ENCODE assay signal across 20 cellular contexts in the genomic region with DNA sequence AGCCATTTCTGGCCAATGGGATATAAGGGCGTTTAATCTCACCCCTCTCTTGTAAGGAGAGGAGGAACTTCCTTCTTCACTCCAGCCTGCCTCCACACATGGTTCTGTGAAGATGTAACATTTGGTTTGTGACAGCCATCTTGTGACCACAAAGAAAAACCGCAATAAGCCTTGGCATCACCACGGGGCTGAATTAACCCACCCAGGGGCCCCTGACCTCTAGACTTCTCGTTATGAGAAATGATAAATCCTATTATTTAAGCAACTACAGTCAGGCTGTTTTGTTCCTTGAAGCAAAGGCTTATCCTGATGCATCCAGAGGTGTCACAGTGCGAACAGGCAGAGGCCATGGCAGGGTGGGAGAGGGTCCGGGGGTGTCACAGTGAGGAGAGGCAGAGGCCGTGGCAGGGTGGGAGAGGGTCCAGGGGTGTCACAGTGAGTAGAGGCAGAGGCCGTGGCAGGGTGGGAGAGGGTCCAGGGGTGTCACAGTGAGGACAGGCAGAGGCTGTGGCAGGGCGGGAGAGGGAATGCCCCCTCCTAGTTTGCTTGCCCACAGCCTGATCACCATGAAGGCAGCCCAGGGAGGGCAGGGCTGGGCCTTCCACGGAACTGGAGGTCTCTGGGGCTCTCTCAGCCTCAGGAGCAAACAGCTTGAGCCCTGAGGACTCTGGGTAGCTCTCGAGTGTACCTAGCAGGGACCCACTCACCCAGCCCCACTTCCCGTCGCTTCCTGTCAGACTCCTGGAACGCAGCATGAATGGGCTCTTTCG.
DNase-seq lines count a peak whose midpoint lies in the region; ATAC-seq and TF ChIP-seq lines count a peak whose summit lies in the region.
"Had no signal": no experiment of that assay in that cellular context is flagged by ENCODE, and none has a peak within 500 bp of the region (broad histone marks: within the 10 kb centered on the region; RNA-seq: fewer than 3 reads in every experiment).

No MANE protein-coding gene starts in this region.

- intact Hi-C loops in cardiac septum (cut with DNase I) (no loop called here), ovary (cut with DNase I) (no loop called here)

- TF ChIP-seq POLR2A in ovary (IDR thresholded peaks at IDR 0.05): no peak

- H3K27me3 Mint-ChIP-seq in activated naive CD8-positive, alpha-beta T cell treated with anti-CD3 and anti-CD28 coated beads, Interleukin-2, amount 10 ng/mL, durations not matched to agents 7 days and 5 days: no peaks in the 10 kb centered on the region

- no peaks in the 10 kb centered on the region for H3K36me3 ChIP-seq in ovary
- H3K36me3 ChIP-seq: adrenal gland, esophagus squamous epithelium had no signal

- no peaks in the 10 kb centered on the region for H3K9me3 ChIP-seq in ovary
- H3K9me3 ChIP-seq: adrenal gland had no signal

- H3K4me3 ChIP-seq in ovary: no peak overlapping the region
- H3K4me3 ChIP-seq: adrenal gland, esophagus squamous epithelium, psoas muscle, SK-N-MC had no signal

- no peaks in the 10 kb centered on the region for H3K27me3 ChIP-seq in ovary
- H3K27me3 ChIP-seq: adrenal gland had no signal

- H3K9me3 Mint-ChIP-seq in activated naive CD8-positive, alpha-beta T cell treated with anti-CD3 and anti-CD28 coated beads, Interleukin-2, amount 10 ng/mL, durations not matched to agents 7 days and 5 days: no peaks in the 10 kb centered on the region
- H3K9me3 Mint-ChIP-seq: type B pancreatic cell had no signal

- ATAC-seq in activated naive CD8-positive, alpha-beta T cell treated with anti-CD3 and anti-CD28 coated beads, Interleukin-2, amount 10 ng/mL, durations not matched to agents 7 days and 5 days (ENCODE audit: low read depth): peak; percentile 31
- ATAC-seq in stimulated activated naive CD8-positive, alpha-beta T cell treated with anti-CD3 and anti-CD28 coated beads, Interleukin-15, Interleukin-2, amounts not matched to agents 100 U/mL and 50 U/mL, for 24 hours: peak; percentile 66
- ATAC-seq: left colon, psoas muscle had no signal

- no peak for TF ChIP-seq EP300 in ovary (IDR thresholded peaks at IDR 0.05)

- no peak for TF ChIP-seq CTCF in ovary (IDR thresholded peaks at IDR 0.05)

- no peaks in the 10 kb centered on the region for H3K4me1 ChIP-seq in ovary (ENCODE audit: insufficient read depth)
- H3K4me1 ChIP-seq: adrenal gland, esophagus squamous epithelium, psoas muscle had no signal

- 79 to 84% (median 81%) methylated on average over 15 of the region's 15 CpGs for WGBS in ovary, 3 donors

- H3K4me1 Mint-ChIP-seq in activated naive CD8-positive, alpha-beta T cell treated with anti-CD3 and anti-CD28 coated beads, Interleukin-2, amount 10 ng/mL, durations not matched to agents 7 days and 5 days: peaks cover 23% of the 10 kb centered on the region

- no peaks in the 10 kb centered on the region for H3K36me3 Mint-ChIP-seq in activated naive CD8-positive, alpha-beta T cell treated with anti-CD3 and anti-CD28 coated beads, Interleukin-2, amount 10 ng/mL, durations not matched to agents 7 days and 5 days
- H3K36me3 Mint-ChIP-seq: type B pancreatic cell had no signal

- no peak overlapping the region for H3K27ac Mint-ChIP-seq in activated naive CD8-positive, alpha-beta T cell treated with anti-CD3 and anti-CD28 coated beads, Interleukin-2, amount 10 ng/mL, durations not matched to agents 7 days and 5 days
- H3K27ac Mint-ChIP-seq: type B pancreatic cell had no signal

- POLR2A ChIA-PET in activated naive CD8-positive, alpha-beta T cell treated with anti-CD3 and anti-CD28 coated beads, Interleukin-2, amount 10 ng/mL, durations not matched to agents 7 days and 5 days (lab: Charles Lee): no interaction called here

- H3K27ac ChIP-seq in ovary: no peak overlapping the region
- H3K27ac ChIP-seq: adrenal gland, esophagus squamous epithelium, psoas muscle, SK-N-MC, VCaP had no signal

- no peak overlapping the region for H3K4me3 Mint-ChIP-seq in activated naive CD8-positive, alpha-beta T cell treated with anti-CD3 and anti-CD28 coated beads, Interleukin-2, amount 10 ng/mL, durations not matched to agents 7 days and 5 days
- H3K4me3 Mint-ChIP-seq: type B pancreatic cell had no signal

- peak; percentile 4 to 15 for DNase-seq in activated CD4-positive, alpha-beta T cell treated with anti-CD3 and anti-CD28 coated beads, Interleukin-2, amount 50 U/mL, for 48 hours
- DNase-seq in activated CD4-positive, alpha-beta T cell treated with anti-CD3 and anti-CD28 coated beads for 1 hour: no peak
- peak; percentile 87 to 96 for DNase-seq in NOMO-1 (lab: John Stamatoyannopoulos, UW; ENCODE audit: unreplicated experiment in 2 of 2)
- DNase-seq in activated naive CD8-positive, alpha-beta T cell treated with anti-CD3 and anti-CD28 coated beads, Interleukin-2, amount 10 ng/mL, durations not matched to agents 7 days and 5 days: no peak
- DNase-seq in stimulated activated naive CD8-positive, alpha-beta T cell treated with anti-CD3 and anti-CD28 coated beads, Interleukin-15, Interleukin-2, amounts not matched to agents 100 U/mL and 50 U/mL, for 24 hours: peak; percentile 26
- no peak for DNase-seq in cardiac septum (ENCODE audit: low spot score)
- no peak for DNase-seq in ovary
- no peak for DNase-seq in NCI-H1694 treated with DMSO at 0.1 percent for 48 hours (lab: John Stamatoyannopoulos, UW)
- DNase-seq: adrenal gland; COR-L47; esophagus squamous epithelium; GF-D8; hippocampal formation; left colon; MM.1S; NK-92 treated with Interleukin-12 subunit alpha and Interleukin-12 subunit beta, amount 100 ng/mL, for 24 hours; psoas muscle had no signal

Comparison
In these comparisons a context has a peak if more than half of its experiments do, and no peak if none do; other contexts are left out.
1. DNase-seq: peak in activated CD4-positive, alpha-beta T cell treated with anti-CD3 and anti-CD28 coated beads, Interleukin-2, amount 50 U/mL, for 48 hours (2 of 2), NOMO-1 (2 of 2) and stimulated activated naive CD8-positive, alpha-beta T cell treated with anti-CD3 and anti-CD28 coated beads, Interleukin-15, Interleukin-2, amounts not matched to agents 100 U/mL and 50 U/mL, for 24 hours (single experiment); none in activated CD4-positive, alpha-beta T cell treated with anti-CD3 and anti-CD28 coated beads for 1 hour (single experiment), activated naive CD8-positive, alpha-beta T cell treated with anti-CD3 and anti-CD28 coated beads, Interleukin-2, amount 10 ng/mL, durations not matched to agents 7 days and 5 days (single experiment), cardiac septum (single experiment), ovary (0 of 5) and NCI-H1694 treated with DMSO at 0.1 percent for 48 hours (single experiment).